ENCODE assay signal across 8 cellular contexts in genomic region chr19:572891-573825, GRCh38. TPM values are rescaled to one million over a fixed set of nuclear protein-coding genes. Genes with fewer than 3 reads are reported as not detected.
A peak's percentile ranks its signal among the peaks of the same experiment; 100 is the strongest.
DNase-seq lines count a peak whose midpoint lies in the region; ATAC-seq and TF ChIP-seq lines count a peak whose summit lies in the region.

No MANE protein-coding gene starts in this region.

- H3K9me3 Mint-ChIP-seq in activated CD4-positive, alpha-beta memory T cell treated with anti-CD3 and anti-CD28 coated beads, Interleukin-2, amount 10 ng/mL, durations not matched to agents 7 days and 5 days, result no peaks in the 10 kb centered on the region

- DNase-seq in activated CD4-positive, alpha-beta memory T cell treated with anti-CD3 and anti-CD28 coated beads, Interleukin-2, amount 10 ng/mL, durations not matched to agents 7 days and 5 days, result peak; percentile 35
- DNase-seq in ovary (peak; percentile 62 to 81 (median 79)), activated gamma-delta T cell (lab: John Stamatoyannopoulos, UW) (no peak)

- H3K27me3 ChIP-seq in BLaER1 (no peaks in the 10 kb centered on the region), HUES48 (ENCODE audit: control insufficient read depth, insufficient read depth, low read length) (0 out of 2 replicates have a peak, but pooled peaks cover 6% of the 10 kb centered on the region), gastroesophageal sphincter (no peaks in the 10 kb centered on the region), ovary (no peaks in the 10 kb centered on the region)

- TF ChIP-seq EP300 in gastroesophageal sphincter (IDR thresholded peaks at IDR 0.05) (no peak), ovary (IDR thresholded peaks at IDR 0.05) (no peak)

- H3K36me3 Mint-ChIP-seq in activated CD4-positive, alpha-beta memory T cell treated with anti-CD3 and anti-CD28 coated beads, Interleukin-2, amount 10 ng/mL, durations not matched to agents 7 days and 5 days (ENCODE audit: low read depth), result no peaks in the 10 kb centered on the region

- H3K36me3 ChIP-seq in BLaER1 (peaks cover 23% of the 10 kb centered on the region), HUES48 (ENCODE audit: control insufficient read depth, insufficient read depth, low read length) (0 out of 2 replicates have a peak, but pooled peaks cover 16% of the 10 kb centered on the region), gastroesophageal sphincter (peaks cover 0 to 12% of the 10 kb centered on the region in 2 donors), ovary (no peaks in the 10 kb centered on the region)

- intact Hi-C loops in ovary (cut with DNase I), result no loop called here

- ATAC-seq in GM18868 (IDR thresholded peaks at IDR 0.05; ENCODE audit: unreplicated experiment) (peak; percentile 5), gastroesophageal sphincter (peak; percentile 8), HG03432 (IDR thresholded peaks at IDR 0.05; ENCODE audit: unreplicated experiment) (no peak)

- H3K27ac ChIP-seq in BLaER1, result peak overlapping the region; percentile 96
- peak overlapping the region; percentile 87 for H3K27ac ChIP-seq in HUES48 (ENCODE audit: low read depth, low read length)
- H3K27ac ChIP-seq in gastroesophageal sphincter, result peak overlapping the region; percentile 49 to 95 (median 92)
- H3K27ac ChIP-seq in ovary, result peak overlapping the region; percentile 71 to 75

- TF ChIP-seq POLR2A in gastroesophageal sphincter (IDR thresholded peaks at IDR 0.05) (no peak), ovary (IDR thresholded peaks at IDR 0.05) (no peak)

- TF ChIP-seq CTCF in gastroesophageal sphincter (IDR thresholded peaks at IDR 0.05) (peak in 1 of 4 experiments; percentile 12), ovary (IDR thresholded peaks at IDR 0.05) (no peak)

- peak overlapping the region; percentile 99 for H3K4me2 ChIP-seq in BLaER1

- CTCF ChIA-PET in activated CD4-positive, alpha-beta memory T cell treated with anti-CD3 and anti-CD28 coated beads, Interleukin-2, amount 10 ng/mL, durations not matched to agents 7 days and 5 days (lab: Charles Lee), result interaction anchor here (0.9 to 1.1 kb wide), 2 partner anchors 42 to 67 kb away, joined by 3 read pairs; partner anchors contain the start of gene TPGS1

- peaks cover 49% of the 10 kb centered on the region for H3K4me1 ChIP-seq in BLaER1
- peaks cover 8% of the 10 kb centered on the region for H3K4me1 ChIP-seq in HUES48 (ENCODE audit: control insufficient read depth, insufficient read depth, low read length)
- H3K4me1 ChIP-seq in gastroesophageal sphincter, result peaks cover 0 to 65% (median 34%) of the 10 kb centered on the region in 3 donors
- H3K4me1 ChIP-seq in ovary (ENCODE audit: insufficient read depth), result peaks cover 32% of the 10 kb centered on the region

- H4K20me1 ChIP-seq in BLaER1, result peaks cover 56% of the 10 kb centered on the region

- peak overlapping the region; percentile 84 for H3K4me3 Mint-ChIP-seq in activated CD4-positive, alpha-beta memory T cell treated with anti-CD3 and anti-CD28 coated beads, Interleukin-2, amount 10 ng/mL, durations not matched to agents 7 days and 5 days

- H3K9me3 ChIP-seq in BLaER1, result no peaks in the 10 kb centered on the region; the same call in 1 of the 2 replicates
- H3K9me3 ChIP-seq in HUES48 (ENCODE audit: control insufficient read depth, insufficient read depth, low read length), result no peaks in the 10 kb centered on the region
- H3K9me3 ChIP-seq in gastroesophageal sphincter, result no peaks in the 10 kb centered on the region
- H3K9me3 ChIP-seq in ovary, result no peaks in the 10 kb centered on the region

- H3K9ac ChIP-seq in BLaER1 (peak overlapping the region; percentile 99), HUES48 (ENCODE audit: low read depth, low read length) (peak overlapping the region; percentile 86)

- peak overlapping the region; percentile 99 for H3K4me3 ChIP-seq in BLaER1
- peak overlapping the region; percentile 88 for H3K4me3 ChIP-seq in HUES48 (ENCODE audit: low read depth, low read length)
- peak overlapping the region; percentile 83 to 87 for H3K4me3 ChIP-seq in gastroesophageal sphincter
- peak overlapping the region; percentile 97 for H3K4me3 ChIP-seq in ovary

- H3K27me3 Mint-ChIP-seq in activated CD4-positive, alpha-beta memory T cell treated with anti-CD3 and anti-CD28 coated beads, Interleukin-2, amount 10 ng/mL, durations not matched to agents 7 days and 5 days, result no peaks in the 10 kb centered on the region

- WGBS in gastroesophageal sphincter (ENCODE audit: low coverage in 1 of 2), 2 donors, result 0% methylated on average over 1 to 3 of the region's 54 CpGs
- 1% methylated on average over 46 to 54 of the region's 54 CpGs for WGBS in ovary, 3 donors

- POLR2A ChIA-PET in activated CD4-positive, alpha-beta memory T cell treated with anti-CD3 and anti-CD28 coated beads, Interleukin-2, amount 10 ng/mL, durations not matched to agents 7 days and 5 days (lab: Charles Lee), result interaction anchor here (0.6 to 2.2 kb wide), 10 partner anchors 11 to 463 kb away, joined by 3 to 12 read pairs (median 4); partner anchors contain the start of genes CDC34, RNF126 and TPGS1

- H3K27ac Mint-ChIP-seq in activated CD4-positive, alpha-beta memory T cell treated with anti-CD3 and anti-CD28 coated beads, Interleukin-2, amount 10 ng/mL, durations not matched to agents 7 days and 5 days, result peak overlapping the region; percentile 68

- H3K4me1 Mint-ChIP-seq in activated CD4-positive, alpha-beta memory T cell treated with anti-CD3 and anti-CD28 coated beads, Interleukin-2, amount 10 ng/mL, durations not matched to agents 7 days and 5 days, result peaks cover 49% of the 10 kb centered on the region

RNA-seq across cellular contexts. Expression of gene BSG, which starts 0.8 kb away (rescaled TPM):
- 100 to 1,000 TPM; 255 to 257 TPM for total RNA-seq in activated CD4-positive, alpha-beta memory T cell treated with anti-CD3 and anti-CD28 coated beads, Interleukin-2, amount 10 ng/mL, durations not matched to agents 7 days and 5 days
- total RNA-seq in gastroesophageal sphincter (100 to 1,000 TPM; 347 to 450 (median 384) TPM), ovary (100 to 1,000 TPM; 225 to 484 (median 324) TPM)
- 100 to 1,000 TPM; 111 to 290 TPM for polyA plus RNA-seq in ovary

RNA-seq across cellular contexts. Expression of gene HCN2, which starts 16.5 kb away (rescaled TPM):
- 1 to 10 TPM; 3.1 to 3.5 TPM for total RNA-seq in activated CD4-positive, alpha-beta memory T cell treated with anti-CD3 and anti-CD28 coated beads, Interleukin-2, amount 10 ng/mL, durations not matched to agents 7 days and 5 days
- total RNA-seq in gastroesophageal sphincter, result under 1 TPM; 0.12 to 0.27 (median 0.21) TPM
- under 1 TPM in 3 of 7 donors, not detected in 4; 0.07 to 0.23 (median 0.10) TPM for total RNA-seq in ovary
- under 1 TPM in 1 of 2 donors, not detected in 1; 0.13 TPM for polyA plus RNA-seq in ovary

RNA-seq across cellular contexts. Expression of gene GZMM, which starts 29.3 kb away (rescaled TPM):
- 10 to 100 TPM; 45.1 to 45.2 TPM for total RNA-seq in activated CD4-positive, alpha-beta memory T cell treated with anti-CD3 and anti-CD28 coated beads, Interleukin-2, amount 10 ng/mL, durations not matched to agents 7 days and 5 days
- total RNA-seq in gastroesophageal sphincter (1 to 10 TPM in 1 of 4 donors, under 1 TPM in 1, not detected in 2; 0.62 to 1.8 TPM), ovary (1 to 10 TPM in 1 of 7 donors, under 1 TPM in 5, not detected in 1; 0.31 to 1.7 (median 0.56) TPM)
- under 1 TPM in 1 of 2 donors, not detected in 1; 0.48 TPM for polyA plus RNA-seq in ovary

RNA-seq across cellular contexts. Expression of gene CDC34, which starts 41.6 kb away (rescaled TPM):
- 10 to 100 TPM; 50.3 to 50.4 TPM for total RNA-seq in activated CD4-positive, alpha-beta memory T cell treated with anti-CD3 and anti-CD28 coated beads, Interleukin-2, amount 10 ng/mL, durations not matched to agents 7 days and 5 days
- total RNA-seq in gastroesophageal sphincter, result 10 to 100 TPM; 43.2 to 86.9 (median 70.2) TPM
- total RNA-seq in ovary, result 10 to 100 TPM; 45.6 to 78.9 (median 56.1) TPM
- polyA plus RNA-seq in ovary, result 10 to 100 TPM; 13.2 to 59.7 TPM

Comparison
In these comparisons a context has a peak if more than half of its experiments do, and no peak if none do; other contexts are left out.
1. RNA of gene GZMM, which starts 29.3 kb away (total RNA-seq): 45.1 to 45.2 TPM in activated CD4-positive, alpha-beta memory T cell treated with anti-CD3 and anti-CD28 coated beads, Interleukin-2, amount 10 ng/mL, durations not matched to agents 7 days and 5 days; 0.62 to 1.8 TPM in gastroesophageal sphincter and 0.31 to 1.7 TPM in ovary; every median in the first group is over 10 times any median in the second.
2. Peak in every context shown above with its lines, with median percentiles within 50 percentile points of each other: H3K27ac ChIP-seq and H3K4me3 ChIP-seq.